In genomic region chr5:113176196-113176595, GRCh38 we compare ENCODE assay signal across 24 cellular contexts.
"Had no signal": no experiment of that assay in that cellular context is flagged by ENCODE, and none has a peak within 500 bp of the region (broad histone marks: within the 10 kb centered on the region; RNA-seq: fewer than 3 reads in every experiment).

No MANE protein-coding gene starts in this region.

- H3K9me3 Mint-ChIP-seq: central memory CD8-positive, alpha-beta T cell; dendritic cell treated with granulocyte-macrophage colony-stimulating factor and Interleukin-4, amounts not matched to agents 40 ng/mL and 50 ng/mL, for 4 days; mesothelial cell of epicardium; naive thymus-derived CD8-positive, alpha-beta T cell; neural progenitor cell; stimulated activated memory B cell treated with anti-CD40 and anti-IgM and Interleukin-4, amounts not matched to agents 10 μg/mL and 1 μg/mL and 100 μg/mL, for 72 hours; stimulated activated naive CD8-positive, alpha-beta T cell treated with anti-CD3 and anti-CD28 coated beads, Interleukin-15, Interleukin-2, amounts not matched to agents 100 ng/mL and 50 ng/mL, for 24 hours had no signal

- H3K27ac ChIP-seq: colonic mucosa, esophagus muscularis mucosa, neural progenitor cell, parathyroid adenoma, thoracic aorta, tibial nerve, upper lobe of right lung, vagina had no signal

- H3K36me3 Mint-ChIP-seq: mesothelial cell of epicardium; naive thymus-derived CD8-positive, alpha-beta T cell; neural progenitor cell; stimulated activated memory B cell treated with anti-CD40 and anti-IgM and Interleukin-4, amounts not matched to agents 10 μg/mL and 1 μg/mL and 100 μg/mL, for 72 hours had no signal

- H3K4me1 ChIP-seq: colonic mucosa, vagina had no signal

- H3K27ac Mint-ChIP-seq: dendritic cell treated with granulocyte-macrophage colony-stimulating factor and Interleukin-4, amounts not matched to agents 40 ng/mL and 50 ng/mL, for 4 days; mesothelial cell of epicardium; naive thymus-derived CD8-positive, alpha-beta T cell; neural progenitor cell; progenitor cell of endocrine pancreas; stimulated activated memory B cell treated with anti-CD40 and anti-IgM and Interleukin-4, amounts not matched to agents 10 μg/mL and 1 μg/mL and 100 μg/mL, for 72 hours; stimulated activated naive CD8-positive, alpha-beta T cell treated with anti-CD3 and anti-CD28 coated beads, Interleukin-15, Interleukin-2, amounts not matched to agents 100 ng/mL and 50 ng/mL, for 24 hours had no signal

- FAIRE-seq: endothelial cell of umbilical vein, keratinocyte had no signal

- H3K4me1 Mint-ChIP-seq: central memory CD8-positive, alpha-beta T cell; neural progenitor cell; stimulated activated memory B cell treated with anti-CD40 and anti-IgM and Interleukin-4, amounts not matched to agents 10 μg/mL and 1 μg/mL and 100 μg/mL, for 72 hours had no signal

- H3K4me3 Mint-ChIP-seq: central memory CD8-positive, alpha-beta T cell; dendritic cell treated with granulocyte-macrophage colony-stimulating factor and Interleukin-4, amounts not matched to agents 40 ng/mL and 50 ng/mL, for 4 days; mesothelial cell of epicardium; naive thymus-derived CD8-positive, alpha-beta T cell; neural progenitor cell; stimulated activated memory B cell treated with anti-CD40 and anti-IgM and Interleukin-4, amounts not matched to agents 10 μg/mL and 1 μg/mL and 100 μg/mL, for 72 hours; stimulated activated naive CD8-positive, alpha-beta T cell treated with anti-CD3 and anti-CD28 coated beads, Interleukin-15, Interleukin-2, amounts not matched to agents 100 ng/mL and 50 ng/mL, for 24 hours had no signal

- H3K4me3 ChIP-seq: colonic mucosa, esophagus muscularis mucosa, mucosa of descending colon, neural progenitor cell, thoracic aorta, tibial nerve, upper lobe of right lung, vagina had no signal

- H3K36me3 ChIP-seq: colonic mucosa, esophagus muscularis mucosa, neural progenitor cell, thoracic aorta, tibial nerve, upper lobe of right lung, vagina had no signal

- H3K27me3 ChIP-seq: colonic mucosa, esophagus muscularis mucosa, neural progenitor cell, tibial nerve, upper lobe of right lung, vagina had no signal

- H3K9me3 ChIP-seq: colonic mucosa, esophagus muscularis mucosa, mucosa of descending colon, thoracic aorta, tibial nerve, upper lobe of right lung, vagina had no signal

- DNase-seq: colonic mucosa; effector CD8-positive, alpha-beta T cell; foreskin melanocyte; mesenchymal stem cell; mucosa of descending colon; naive thymus-derived CD8-positive, alpha-beta T cell; stimulated activated CD4-positive, alpha-beta T cell treated with anti-CD3 and anti-CD28 coated beads, Interleukin-2, amount 100 ng/mL, for 24 hours; stimulated activated CD4-positive, alpha-beta T cell treated with anti-CD3 and anti-CD28 coated beads, Interleukin-4, amount 100 ng/mL, for 24 hours; upper lobe of right lung had no signal

- H3K27me3 Mint-ChIP-seq: progenitor cell of endocrine pancreas had no signal

- ATAC-seq: mucosa of descending colon; naive thymus-derived CD8-positive, alpha-beta T cell; sciatic nerve; stimulated activated memory B cell treated with anti-CD40 and anti-IgM and Interleukin-4, amounts not matched to agents 10 μg/mL and 1 μg/mL and 100 μg/mL, for 72 hours; upper lobe of right lung had no signal
